Comparison of ENCODE assay signal across 19 cellular contexts in the genomic region with DNA sequence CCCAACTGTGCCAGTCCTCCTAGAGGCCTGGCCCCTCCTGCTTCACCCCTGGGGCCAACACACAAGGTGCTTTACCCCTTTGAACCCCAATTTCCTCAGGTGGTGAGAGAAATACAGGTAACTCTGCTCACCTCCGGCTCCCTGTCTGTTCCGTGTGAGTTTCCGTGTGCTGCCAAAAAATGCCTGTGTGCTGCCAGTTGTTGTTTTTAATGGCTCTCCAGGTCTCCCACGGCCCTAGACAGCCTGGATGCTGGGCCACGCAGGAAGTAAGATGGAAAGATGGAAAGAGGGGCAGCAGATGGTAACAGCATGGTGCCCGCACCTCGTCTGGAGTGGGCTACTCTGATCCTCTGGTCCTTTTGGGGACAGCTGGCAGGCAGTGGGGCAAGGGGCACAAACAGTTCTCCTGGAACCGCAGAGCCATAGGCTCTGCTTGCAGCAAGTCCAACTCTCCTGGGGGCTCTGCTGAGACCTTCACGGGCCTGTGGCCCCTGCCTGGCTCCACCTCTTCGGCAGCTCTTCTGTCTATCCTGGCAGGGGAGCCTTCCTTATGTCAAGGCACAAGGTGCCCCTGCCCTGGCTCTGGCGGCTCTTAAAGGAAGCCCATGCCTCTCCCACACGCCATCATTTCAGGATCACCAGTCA. TPM values are rescaled to one million over a fixed set of nuclear protein-coding genes. Genes with fewer than 3 reads are reported as not detected.
"Had no signal": no experiment of that assay in that cellular context is flagged by ENCODE, and none has a peak within 500 bp of the region (broad histone marks: within the 10 kb centered on the region; RNA-seq: fewer than 3 reads in every experiment).

No MANE protein-coding gene starts in this region.

- H3K4me1 Mint-ChIP-seq: stimulated activated naive CD8-positive, alpha-beta T cell treated with anti-CD3 and anti-CD28 coated beads, Interleukin-15, amount 100 ng/mL, for 72 hours had no signal

- H3K27ac Mint-ChIP-seq: activated T-cell treated with anti-CD3 and anti-CD28 coated beads, Interleukin-2, amount 50 U/mL, for 72 hours; naive thymus-derived CD4-positive, alpha-beta T cell; progenitor cell of endocrine pancreas; stimulated activated naive CD8-positive, alpha-beta T cell treated with anti-CD3 and anti-CD28 coated beads, Interleukin-15, amount 100 ng/mL, for 72 hours had no signal

- H3K4me3 ChIP-seq: right atrium auricular region, suprapubic skin, vagina had no signal

- H3K36me3 ChIP-seq: right atrium auricular region, suprapubic skin, vagina, WERI-Rb-1 had no signal

- H3K9me3 ChIP-seq: right atrium auricular region, suprapubic skin, vagina had no signal

- H3K36me3 Mint-ChIP-seq: naive thymus-derived CD4-positive, alpha-beta T cell had no signal

- H3K27ac ChIP-seq: right atrium auricular region, suprapubic skin, vagina, WERI-Rb-1 had no signal

- ATAC-seq: activated T-cell treated with anti-CD3 and anti-CD28 coated beads, Interleukin-2, amount 50 U/mL, for 72 hours; naive thymus-derived CD4-positive, alpha-beta T cell had no signal

- H3K9me3 Mint-ChIP-seq: activated T-cell treated with anti-CD3 and anti-CD28 coated beads, Interleukin-2, amount 50 U/mL, for 72 hours; naive thymus-derived CD4-positive, alpha-beta T cell; stimulated activated naive CD8-positive, alpha-beta T cell treated with anti-CD3 and anti-CD28 coated beads, Interleukin-15, amount 100 ng/mL, for 72 hours had no signal

- DNase-seq: activated CD4-positive, alpha-beta T cell treated with anti-CD3 and anti-CD28 coated beads for 1 hour; activated CD8-positive, alpha-beta memory T cell treated with anti-CD3 and anti-CD28 coated beads for 24 hours; activated CD8-positive, alpha-beta memory T cell treated with anti-CD3 and anti-CD28 coated beads, Interleukin-2, amount 50 U/mL, for 48 hours; activated effector memory CD4-positive, alpha-beta T cell treated with anti-CD3 and anti-CD28 coated beads, Interleukin-2, amount 50 U/mL, for 16 hours; activated naive CD4-positive, alpha-beta T cell treated with anti-CD3 and anti-CD28 coated beads, Interleukin-2, amount 50 U/mL, for 16 hours; activated T-cell treated with anti-CD3 and anti-CD28 coated beads, Interleukin-2, amount 50 U/mL, for 72 hours; dermis blood vessel endothelial cell; effector memory CD4-positive, alpha-beta T cell; mesenchymal stem cell; naive thymus-derived CD4-positive, alpha-beta T cell; occipital lobe; stimulated activated naive CD8-positive, alpha-beta T cell treated with anti-CD3 and anti-CD28 coated beads, Interleukin-15, amount 100 ng/mL, for 72 hours; trophoblast cell; WERI-Rb-1 had no signal

- H3K4me3 Mint-ChIP-seq: activated T-cell treated with anti-CD3 and anti-CD28 coated beads, Interleukin-2, amount 50 U/mL, for 72 hours; naive thymus-derived CD4-positive, alpha-beta T cell; stimulated activated naive CD8-positive, alpha-beta T cell treated with anti-CD3 and anti-CD28 coated beads, Interleukin-15, amount 100 ng/mL, for 72 hours had no signal

RNA-seq across cellular contexts. Expression of a gene that starts 4.3 kb away (rescaled TPM):
- total RNA-seq: T-helper 2 cell treated with Interferon-gamma antibody and Interleukin-4, amounts not matched to agents 100 ng/mL and 5 ng/mL, for 36 hours had no signal
